In genomic region chr1:21524220-21524619, GRCh38 we compare ENCODE assay signal across 11 cellular contexts. TPM values are rescaled to one million over a fixed set of nuclear protein-coding genes. Genes with fewer than 3 reads are reported as not detected.
DNase-seq lines count a peak whose midpoint lies in the region; ATAC-seq, FAIRE-seq and TF ChIP-seq lines count a peak whose summit lies in the region.
"Had no signal": no experiment of that assay in that cellular context is flagged by ENCODE, and none has a peak within 500 bp of the region (broad histone marks: within the 10 kb centered on the region; RNA-seq: fewer than 3 reads in every experiment).

No MANE protein-coding gene starts in this region.

- H3K9me3 ChIP-seq in DOHH2 (ENCODE audit: control insufficient read depth, insufficient read depth, low read length) (no peaks in the 10 kb centered on the region), kidney (ENCODE audit: control insufficient read depth in 1 of 2, low read length in 2 of 2) (no peaks in the 10 kb centered on the region), neutrophil (no peaks in the 10 kb centered on the region), SJCRH30 (replicated peaks) (no peaks in the 10 kb centered on the region)

- H3K27ac ChIP-seq in DOHH2 (ENCODE audit: low read depth, low read length): no peak overlapping the region
- H3K27ac ChIP-seq in kidney (ENCODE audit: low read depth in 2 of 2, low read length in 2 of 2): no peak overlapping the region
- H3K27ac ChIP-seq in neutrophil: peak overlapping the region; percentile 80
- H3K27ac ChIP-seq in SJCRH30: no peak overlapping the region

- H3K27me3 Mint-ChIP-seq in WTC11 (ENCODE audit: low read depth): no peaks in the 10 kb centered on the region

- DNase-seq in WTC11 (ENCODE audit: low spot score) (no peak), kidney (peak; percentile 37), SJCRH30 (no peak), HPDE6-E6E7 (ENCODE audit: extremely low spot score) (no peak)
- DNase-seq in stimulated activated CD4-positive, alpha-beta T cell treated with anti-CD3 and anti-CD28 coated beads, Interleukin-1b, Interleukin-23, amount 100 ng/mL, for 48 hours: no peak
- DNase-seq: GOT3, NCI-H1417 treated with DMSO at 0.1 percent for 48 hours, NCI-H2029 had no signal

- no peak overlapping the region for H3K4me3 Mint-ChIP-seq in WTC11

- intact Hi-C loops in kidney (cut with DNase I): no loop called here

- CTCF ChIA-PET in WTC11 (lab: Charles Lee): interaction anchor here (0.6 to 2.0 kb wide), 7 partner anchors 9 to 1865 kb away, joined by 3 to 6 read pairs (median 3); partner anchors contain the start of gene ALPL

- no peaks in the 10 kb centered on the region for H3K9me2 ChIP-seq in DOHH2 (replicated peaks; ENCODE audit: control insufficient read depth, low read length)

- H3K4me1 ChIP-seq in DOHH2 (ENCODE audit: control insufficient read depth, low read length) (peaks cover 29% of the 10 kb centered on the region), kidney (ENCODE audit: control insufficient read depth in 1 of 2, insufficient read depth in 1 of 2, low read depth in 1 of 2, low read length in 2 of 2) (peaks cover 0 to 3% of the 10 kb centered on the region in 2 donors), neutrophil (ENCODE audit: control insufficient read depth in 1 of 2, insufficient read depth in 1 of 2, low read depth in 1 of 2, low read length in 1 of 2) (peaks cover 20% of the 10 kb centered on the region in 2 experiments), SJCRH30 (peaks cover 20% of the 10 kb centered on the region)

- H3K36me3 Mint-ChIP-seq in WTC11: no peaks in the 10 kb centered on the region

- H3F3A ChIP-seq in DOHH2 (ENCODE audit: control insufficient read depth, insufficient read depth): peaks cover 6% of the 10 kb centered on the region; the same call in 1 of the 2 replicates

- POLR2A ChIA-PET in WTC11 (lab: Charles Lee): no interaction called here

- H3K36me3 ChIP-seq in DOHH2 (ENCODE audit: control insufficient read depth, low read length) (no peaks in the 10 kb centered on the region), kidney (ENCODE audit: control insufficient read depth in 1 of 2, insufficient read depth in 2 of 2, low read length in 2 of 2) (no peaks in the 10 kb centered on the region), neutrophil (no peaks in the 10 kb centered on the region), SJCRH30 (no peaks in the 10 kb centered on the region)

- no peak overlapping the region for H3K27ac Mint-ChIP-seq in WTC11

- no peak overlapping the region for H3K9ac ChIP-seq in kidney (ENCODE audit: low read length in 2 of 2)

- peak overlapping the region; percentile 58 for H3K4me2 ChIP-seq in DOHH2 (ENCODE audit: low read length)

- no peaks in the 10 kb centered on the region for H3K79me2 ChIP-seq in DOHH2 (ENCODE audit: control insufficient read depth, low read length)

- peaks cover 4% of the 10 kb centered on the region; the same call in 1 of the 2 replicates for H4K20me1 ChIP-seq in DOHH2 (ENCODE audit: control insufficient read depth, insufficient read depth, low read depth, low read length)

- no peak for ATAC-seq in WTC11
- ATAC-seq in GM21737 (IDR thresholded peaks at IDR 0.05; ENCODE audit: unreplicated experiment): no peak

- H3K9me3 Mint-ChIP-seq in WTC11: no peaks in the 10 kb centered on the region

- peaks cover 46% of the 10 kb centered on the region for H3K4me1 Mint-ChIP-seq in WTC11

- no peak overlapping the region for H3K4me3 ChIP-seq in DOHH2 (ENCODE audit: low read length)
- no peak overlapping the region for H3K4me3 ChIP-seq in kidney (ENCODE audit: low read length in 2 of 2)
- peak overlapping the region in 1 of 2 experiments; percentile 41 for H3K4me3 ChIP-seq in neutrophil (ENCODE audit: low read depth in 1 of 2, low read length in 1 of 2)
- no peak overlapping the region for H3K4me3 ChIP-seq in SJCRH30

- TF ChIP-seq CTCF in DOHH2 (IDR thresholded peaks at IDR 0.05; ENCODE audit: low read depth, low read length, poor library complexity, severe bottlenecking) (no peak), WTC11 (IDR thresholded peaks at IDR 0.05) (no peak), kidney (IDR thresholded peaks at IDR 0.05; ENCODE audit: borderline replicate concordance, extremely low read depth, insufficient read depth) (no peak), neutrophil (IDR thresholded peaks at IDR 0.05) (no peak)

- H3K27me3 ChIP-seq in DOHH2 (ENCODE audit: control insufficient read depth, low read length) (peaks cover 62% of the 10 kb centered on the region), neutrophil (peaks cover 17% of the 10 kb centered on the region), SJCRH30 (no peaks in the 10 kb centered on the region)

- no peak for FAIRE-seq in kidney (lab: Jason Lieb, UNC)

TF ChIP-seq in WTC11, 78 proteins besides CTCF, POLR2A, EP300 and RAD21:
- TF ChIP-seq ZNF121 (CRISPR knock-in tag; IDR thresholded peaks at IDR 0.05): peak; percentile 85
- no peak for TF ChIP-seq CREM (CRISPR knock-in tag; IDR thresholded peaks at IDR 0.05)

RNA-seq across cellular contexts. Expression of gene ALPL, which starts 15.0 kb away (rescaled TPM):
- total RNA-seq in WTC11 (2021): 140 to 148 TPM (median 148 TPM) in 3 replicates
- total RNA-seq in kidney: 8.4 TPM
- 133 TPM for polyA plus RNA-seq in kidney (ENCODE audit: insufficient read depth, low read depth, low replicate concordance)
- total RNA-seq in SJCRH30 (2014; rRNA removed; shearing (Covaris generic)): 0.63 and 0.84 TPM in 2 replicates

Comparison
In these comparisons a context has a peak if more than half of its experiments do, and no peak if none do; other contexts are left out.
1. RNA of gene ALPL, which starts 15.0 kb away (total RNA-seq): 140 to 148 TPM in WTC11; 8.4 TPM in kidney (single experiment) and 0.63 to 0.84 TPM in SJCRH30; every median in the first group is over 10 times any median in the second.